ENCODE assay signal across 8 cellular contexts in genomic region chr11:67277231-67277961, GRCh38. TPM values are rescaled to one million over a fixed set of nuclear protein-coding genes. Genes with fewer than 3 reads are reported as not detected.
DNase-seq lines count a peak whose midpoint lies in the region; ATAC-seq and TF ChIP-seq lines count a peak whose summit lies in the region.

No MANE protein-coding gene starts in this region.

- H3K36me3 Mint-ChIP-seq in immature natural killer cell: peaks cover 4 to 9% (median 4%) of the 10 kb centered on the region in 3 donors

- H3F3A ChIP-seq in Loucy (ENCODE audit: low read depth): peaks cover 11% of the 10 kb centered on the region; the same call in 1 of the 2 replicates

- H3K36me3 ChIP-seq in Loucy (ENCODE audit: insufficient read depth, low read length): peaks cover 52% of the 10 kb centered on the region

- H3K9me3 Mint-ChIP-seq in immature natural killer cell: no peaks in the 10 kb centered on the region

- H3K27me3 Mint-ChIP-seq in immature natural killer cell (ENCODE audit: low read depth in 3 of 3): peaks cover 17 to 49% (median 21%) of the 10 kb centered on the region in 3 donors

- H3K4me2 ChIP-seq in Loucy (ENCODE audit: low read depth, low read length, poor library complexity, severe bottlenecking): peak overlapping the region; percentile 97

- H3K4me3 ChIP-seq in Loucy (ENCODE audit: low read length, poor library complexity, severe bottlenecking): peak overlapping the region; percentile 84
- peak overlapping the region; percentile 6 for H3K4me3 ChIP-seq in astrocyte of the spinal cord (ENCODE audit: low read depth, low read length)

- peak; percentile 73 for ATAC-seq in GM21723 (IDR thresholded peaks at IDR 0.05; ENCODE audit: unreplicated experiment)

- H3K4me1 ChIP-seq in Loucy (ENCODE audit: insufficient read depth, low read length, poor library complexity, severe bottlenecking): peaks cover 70% of the 10 kb centered on the region

- TF ChIP-seq CTCF in Loucy (conservative IDR thresholded peaks at IDR 0.05; ENCODE audit: low read length): no peak
- TF ChIP-seq CTCF in astrocyte of the spinal cord (IDR thresholded peaks at IDR 0.05; ENCODE audit: low read depth, low read length): no peak

- peak; percentile 89 for DNase-seq in ELF-1 (ENCODE audit: low read depth, low spot score)
- peak; percentile 25 for DNase-seq in T1000 (lab: John Stamatoyannopoulos, UW)
- DNase-seq in astrocyte of the spinal cord (ENCODE audit: low read depth, low spot score): peak; percentile 80
- DNase-seq in immature natural killer cell: peak; percentile 93 to 94 (median 93)
- DNase-seq in stimulated activated CD4-positive, alpha-beta T cell treated with anti-CD3 and anti-CD28 coated beads, Interleukin-2, amount 100 ng/mL, for 4 hours (ENCODE audit: low read depth): peak; percentile 81
- DNase-seq in DMS79 treated with DMSO at 0.1 percent for 48 hours (lab: John Stamatoyannopoulos, UW): no peak

- in situ Hi-C loops in astrocyte of the spinal cord (cut with HindIII; ENCODE audit: low sequenced_read_pairs): no loop called here

- H3K4me3 Mint-ChIP-seq in immature natural killer cell: peak overlapping the region; percentile 56 to 88 (median 87)

- peaks cover 27% of the 10 kb centered on the region for H4K20me1 ChIP-seq in Loucy (ENCODE audit: insufficient read depth, low read length, poor library complexity, severe bottlenecking)

- H2AFZ ChIP-seq in Loucy (ENCODE audit: low read length): no peak overlapping the region

- H3K27me3 ChIP-seq in Loucy (ENCODE audit: insufficient read depth, low read length, poor library complexity, severe bottlenecking): no peaks in the 10 kb centered on the region

- H3K27ac Mint-ChIP-seq in immature natural killer cell: peak overlapping the region; percentile 95 to 99 (median 97)

- H3K9me3 ChIP-seq in Loucy (ENCODE audit: insufficient read depth, low read depth, low read length): no peaks in the 10 kb centered on the region

- peaks cover 94% of the 10 kb centered on the region for H3K79me2 ChIP-seq in Loucy (ENCODE audit: insufficient read depth, low read length)

- no peaks in the 10 kb centered on the region for H3K9me2 ChIP-seq in Loucy (replicated peaks; ENCODE audit: low read depth, low read length)

- H3K9ac ChIP-seq in Loucy (ENCODE audit: low read depth, low read length, poor library complexity, severe bottlenecking): peak overlapping the region; percentile 99

- peaks cover 73 to 76% of the 10 kb centered on the region in 2 donors for H3K4me1 Mint-ChIP-seq in immature natural killer cell

RNA-seq across cellular contexts. Expression of gene GRK2, which starts 11.1 kb away (rescaled TPM):
- 10 to 100 TPM; 15.2 to 25.9 (median 22.9) TPM for polyA plus RNA-seq in immature natural killer cell

RNA-seq across cellular contexts. Expression of gene ANKRD13D, which starts 11.7 kb away (rescaled TPM):
- polyA plus RNA-seq in immature natural killer cell: 10 to 100 TPM; 12.4 to 26.7 (median 14.2) TPM

RNA-seq across cellular contexts. Expression of gene SSH3, which starts 25.9 kb away (rescaled TPM):
- polyA plus RNA-seq in immature natural killer cell: 1 to 10 TPM; 1.1 to 4.8 (median 2.3) TPM
